Comparison of ENCODE assay signal across 8 cellular contexts in genomic region chr9:137277329-137278041, GRCh38. TPM values are rescaled to one million over a fixed set of nuclear protein-coding genes. Genes with fewer than 3 reads are reported as not detected.
DNase-seq lines count a peak whose midpoint lies in the region; ATAC-seq, FAIRE-seq and TF ChIP-seq lines count a peak whose summit lies in the region.

TSS of gene TOR4A (plus strand) at chr9:137277726. CDS start at chr9:137278690, 964 bp downstream.

- H2BK5ac ChIP-seq in H1 (ENCODE audit: low read depth, low read length) = peak within 1 kb of the TSS; percentile 91; the same call in 1 of the 2 replicates

- H3K36me3 ChIP-seq in H1 (ENCODE audit: control insufficient read depth in 2 of 4, insufficient read depth in 4 of 4, low read length in 3 of 4) (peaks cover 0 to 15% (median 2%) of the 10 kb centered on the region in 4 experiments; a peak in 3 of 8 replicates), transverse colon (peaks cover 0 to 8% (median 2%) of the 10 kb centered on the region in 4 donors)

- DNase-seq in CD4-positive, alpha-beta T cell = no peak
- DNase-seq in H1 (ENCODE audit: low read depth in 1 of 2, low spot score in 2 of 2) (peak in 1 of 2 experiments; percentile 86), medulla oblongata (ENCODE audit: extremely low spot score) (peak; percentile 63), transverse colon (peak; percentile 93), DMS79 (lab: John Stamatoyannopoulos, UW) (no peak)

- no peak within 1 kb of the TSS for H2BK120ac ChIP-seq in H1 (replicated peaks; ENCODE audit: low read depth, low read length)

- peak within 1 kb of the TSS; percentile 28; the same call in 1 of the 2 replicates for H2AK5ac ChIP-seq in H1 (ENCODE audit: low read depth, low read length)

- no peak within 1 kb of the TSS for H2BK20ac ChIP-seq in H1 (ENCODE audit: low read length)

- H3K9me3 ChIP-seq in CD4-positive, alpha-beta T cell (ENCODE audit: control insufficient read depth, low read length) = no peaks in the 10 kb centered on the region
- H3K9me3 ChIP-seq in H1 (ENCODE audit: insufficient read depth in 2 of 2, low read depth in 1 of 2, low read length in 1 of 2) (no peaks in the 10 kb centered on the region; a peak in 1 of 4 replicates), transverse colon (no peaks in the 10 kb centered on the region)

- no peak within 1 kb of the TSS for H2BK12ac ChIP-seq in H1 (ENCODE audit: low read depth, low read length)

- H2AFZ ChIP-seq in H1 (ENCODE audit: low read length) = no peak within 1 kb of the TSS

- CTCF ChIA-PET in CD4-positive, alpha-beta T cell (lab: Charles Lee) = no interaction called here
- CTCF ChIA-PET in H1 (lab: Charles Lee; ENCODE audit: partially characterized antibody) = interaction anchor here (0.7 to 2.7 kb wide), 12 partner anchors 10 to 209 kb away, joined by 3 to 10 read pairs (median 4); partner anchors contain the start of genes EXD3, NELFB, NOXA1 and NRARP

- H4K5ac ChIP-seq in H1 (ENCODE audit: insufficient read length, low read depth, low read length) = peak within 1 kb of the TSS; percentile 64

- in situ Hi-C loops in transverse colon (cut with MboI; ENCODE audit: low pct_ligation_motif_present in 1 of 4, low pct_unique_long_range_greater_than_20kb in 1 of 4, low sequenced_read_pairs in 3 of 4) = loop anchor here in 2 of 4 donors (25.0 kb wide), 1 partner anchor 135 kb away; the partner anchor contains the start of genes EXD3 (in 2 of the 2) and NOXA1 (in 2 of the 2)

- FAIRE-seq in H1 (lab: Jason Lieb, UNC) = no peak

- H3K14ac ChIP-seq in H1 (ENCODE audit: insufficient read length) = no peak within 1 kb of the TSS

- peaks cover 12% of the 10 kb centered on the region for H3K27me3 Mint-ChIP-seq in CD4-positive, alpha-beta T cell

- WGBS in H1 (ENCODE audit: extremely low coverage in 1 of 2, insufficient coverage in 1 of 2, insufficient read length in 1 of 2, insufficient replicate concordance in 2 of 2, low coverage in 1 of 2, low lambda C conversion rate in 2 of 2, missing lambda C conversion rate in 1 of 2), 2 experiments = 6% methylated on average over 15 of the region's 25 CpGs; no CpG with 5 or more reads in 1 of the 2 experiments
- WGBS in transverse colon (ENCODE audit: low coverage in 1 of 2), 2 donors = 6 to 18% methylated on average over 2 to 8 of the region's 25 CpGs

- peak in 1 of 2 experiments; percentile 6; a peak in 1 of 4 replicates for TF ChIP-seq RAD21 in H1 (IDR thresholded peaks at IDR 0.05 in 1 of 2, conservative IDR thresholded peaks at IDR 0.05 in 1 of 2; ENCODE audit: low read depth in 2 of 2, low read length in 2 of 2)

- peak within 1 kb of the TSS; percentile 68 for H3K18ac ChIP-seq in H1 (ENCODE audit: extremely low read depth, low read length)

- no peaks in the 10 kb centered on the region for H3K79me1 ChIP-seq in H1 (ENCODE audit: low read depth, low read length)

- peaks cover 13% of the 10 kb centered on the region; the same call in 1 of the 2 replicates for H3K23me2 ChIP-seq in H1 (ENCODE audit: low read depth, low read length)

- POLR2A ChIA-PET in CD4-positive, alpha-beta T cell (lab: Charles Lee) = interaction anchor here (0.5 to 2.0 kb wide), 4 partner anchors 12 to 37 kb away, joined by 3 to 6 read pairs (median 4); partner anchors contain the start of genes NRARP and TUBB4B
- POLR2A ChIA-PET in H1 (lab: Charles Lee; ENCODE audit: partially characterized antibody) = interaction anchor here (0.8 to 47.8 kb wide), 12 partner anchors 9 to 431 kb away, joined by 3 to 1462 read pairs (median 6); partner anchors contain the start of genes CYSRT1, NDOR1, NELFB and NRARP

- TF ChIP-seq POLR2A in H1 (IDR thresholded peaks at IDR 0.05; ENCODE audit: control extremely low read depth in 1 of 2, low read depth in 2 of 2, low read length in 2 of 2) = peak in 1 of 2 experiments; percentile 41; a peak in 1 of 3 replicates
- TF ChIP-seq POLR2A in transverse colon (IDR thresholded peaks at IDR 0.05) = peak; percentile 91

- peak; percentile 65 for ATAC-seq in CD4-positive, alpha-beta T cell (ENCODE audit: poor library complexity)
- ATAC-seq in GM19035 (IDR thresholded peaks at IDR 0.05; ENCODE audit: unreplicated experiment) (peak; percentile 69), HG03342 (IDR thresholded peaks at IDR 0.05; ENCODE audit: unreplicated experiment) (peak; percentile 56)

- H3K27ac ChIP-seq in CD4-positive, alpha-beta T cell (ENCODE audit: low read depth, low read length) = no peak within 1 kb of the TSS
- H3K27ac ChIP-seq in H1 (ENCODE audit: low read depth, low read length) = peak within 1 kb of the TSS; percentile 28; the same call in 1 of the 2 replicates
- H3K27ac ChIP-seq in transverse colon = peak within 1 kb of the TSS; percentile 86 to 95 (median 90)

- H3K4me1 ChIP-seq in H1 (replicated peaks in 1 of 4; ENCODE audit: control insufficient read depth in 3 of 4, insufficient read depth in 4 of 4, low read length in 3 of 4) = peaks cover 0 to 28% (median 19%) of the 10 kb centered on the region in 4 experiments; a peak in 6 of 7 replicates
- peaks cover 13 to 53% (median 30%) of the 10 kb centered on the region in 4 donors for H3K4me1 ChIP-seq in transverse colon

- H3K36me3 Mint-ChIP-seq in CD4-positive, alpha-beta T cell (ENCODE audit: low read depth) = no peaks in the 10 kb centered on the region

- H3K79me2 ChIP-seq in H1 (ENCODE audit: control insufficient read depth in 1 of 2, insufficient read depth in 2 of 2, low read length in 2 of 2) = no peaks in the 10 kb centered on the region

- peak within 1 kb of the TSS; percentile 19 for H3K4ac ChIP-seq in H1 (replicated peaks; ENCODE audit: insufficient read length, low read depth, low read length)

- peak within 1 kb of the TSS; percentile 94 for H4K8ac ChIP-seq in H1 (ENCODE audit: extremely low read depth, insufficient read depth, low read length)

- H3K23ac ChIP-seq in H1 (ENCODE audit: insufficient read length) = no peak within 1 kb of the TSS

- H3K4me2 ChIP-seq in H1 (ENCODE audit: insufficient read depth in 1 of 2, low read depth in 2 of 2, low read length in 2 of 2) = peak within 1 kb of the TSS; percentile 58 to 80

- H3K4me1 Mint-ChIP-seq in CD4-positive, alpha-beta T cell (ENCODE audit: low read depth) = peaks cover 15% of the 10 kb centered on the region

- intact Hi-C loops in CD4-positive, alpha-beta T cell (cut with DNase I, micrococcal nuclease) = no loop called here
- intact Hi-C loops in T-helper 1 cell treated with Interleukin-12 subunit alpha and Interleukin-12 subunit beta and Interleukin-4 antibody, amounts not matched to agents 30 ng/mL and 1 ng/mL, for 36 hours (cut with micrococcal nuclease) = no loop called here
- intact Hi-C loops in transverse colon (cut with DNase I; ENCODE audit: low total_unique reads) = no loop called here

- no peak within 1 kb of the TSS for H2BK15ac ChIP-seq in H1 (ENCODE audit: low read length)

- H3K56ac ChIP-seq in H1 (replicated peaks; ENCODE audit: insufficient read length, low read depth, low read length) = peak within 1 kb of the TSS; percentile 69

- H3K27me3 ChIP-seq in CD4-positive, alpha-beta T cell (ENCODE audit: control insufficient read depth, insufficient read depth, low read length) = peaks cover 11% of the 10 kb centered on the region
- H3K27me3 ChIP-seq in H1 (replicated peaks in 1 of 4; ENCODE audit: control insufficient read depth in 3 of 4, extremely low read depth in 1 of 4, insufficient read depth in 3 of 4, low read length in 3 of 4) (peaks cover 2 to 27% (median 14%) of the 10 kb centered on the region in 4 experiments; a peak in 6 of 7 replicates), transverse colon (peaks cover 9% of the 10 kb centered on the region)

- H3K9me3 Mint-ChIP-seq in CD4-positive, alpha-beta T cell = no peaks in the 10 kb centered on the region

- no peak within 1 kb of the TSS for H3K27ac Mint-ChIP-seq in CD4-positive, alpha-beta T cell

- peak within 1 kb of the TSS; percentile 97 for H4K91ac ChIP-seq in H1 (replicated peaks; ENCODE audit: insufficient read length, low read length)

- H3K9ac ChIP-seq in H1 (replicated peaks in 1 of 4; ENCODE audit: extremely low read depth in 1 of 4, low read depth in 3 of 4, low read length in 3 of 4) = peak within 1 kb of the TSS in 1 of 4 experiments; percentile 4; a peak in 2 of 7 replicates

- peak within 1 kb of the TSS; percentile 26 to 70 (median 58) for H3K4me3 ChIP-seq in H1 (ENCODE audit: extremely low read depth in 1 of 4, insufficient read depth in 2 of 4, low read depth in 3 of 4, low read length in 4 of 4)
- H3K4me3 ChIP-seq in transverse colon = peak within 1 kb of the TSS; percentile 46 to 74 (median 56)

- no peak for TF ChIP-seq CTCF in CD4-positive, alpha-beta T cell (IDR thresholded peaks at IDR 0.05)
- peak in 1 of 3 experiments; percentile 21; a peak in 1 of 4 replicates for TF ChIP-seq CTCF in H1 (IDR thresholded peaks at IDR 0.05; ENCODE audit: control extremely low read depth in 1 of 3, insufficient read depth in 1 of 3, low read depth in 1 of 3, low read length in 3 of 3)
- TF ChIP-seq CTCF in transverse colon (IDR thresholded peaks at IDR 0.05) = peak; percentile 9 to 50 (median 21)

- no peak for TF ChIP-seq EP300 in H1 (IDR thresholded peaks at IDR 0.05; ENCODE audit: borderline replicate concordance in 1 of 2, low read depth in 2 of 2, low read length in 2 of 2)
- TF ChIP-seq EP300 in transverse colon (IDR thresholded peaks at IDR 0.05; ENCODE audit: low read depth) = no peak

- H4K20me1 ChIP-seq in H1 (replicated peaks in 1 of 2; ENCODE audit: control insufficient read depth in 1 of 2, insufficient read depth in 2 of 2, low read length in 2 of 2) = peaks cover 0 to 15% of the 10 kb centered on the region in 2 experiments

- H3K4me3 Mint-ChIP-seq in CD4-positive, alpha-beta T cell = peak within 1 kb of the TSS; percentile 62

TF ChIP-seq in H1, 55 proteins besides CTCF, POLR2A, EP300 and RAD21 (continues in another document):
- TF ChIP-seq SIRT6 (IDR thresholded peaks at IDR 0.05; ENCODE audit: low read length) = no peak
- peak; percentile 70; the same call in 1 of the 2 replicates for TF ChIP-seq GABPA (IDR thresholded peaks at IDR 0.05; ENCODE audit: borderline replicate concordance, insufficient read depth, low read length)
- no peak for TF ChIP-seq GTF2F1 (IDR thresholded peaks at IDR 0.05; ENCODE audit: borderline replicate concordance, low read depth, low read length)

RNA-seq across cellular contexts. Expression of gene TOR4A, which starts in this region (rescaled TPM):
- under 1 TPM; 0.67 to 0.80 TPM for total RNA-seq in CD4-positive, alpha-beta T cell
- 16.8 and 16.9 TPM in 2 replicates for total RNA-seq in T-helper 1 cell treated with Interleukin-12 subunit alpha and Interleukin-12 subunit beta and Interleukin-4 antibody, amounts not matched to agents 30 ng/mL and 1 ng/mL, for 36 hours
- 9.2 and 9.3 TPM in 2 replicates for total RNA-seq in H1 (2021; fragmentation: NEBNext Ultra II Directional; extraction: Animal tissue kit (Norgen Biotek cat#: 25700))
- 8.4 and 11.4 TPM in 2 replicates for polyA plus RNA-seq in H1 (2011; rRNA removed)
- 6.6 TPM for polyA plus RNA-seq in H1 (2011; cell fraction: cytosol; rRNA removed)
- 11.1 TPM for polyA plus RNA-seq in H1 (2011; cell fraction: nucleus; rRNA removed)
- 3.5 to 6.6 TPM (median 5.8 TPM) in 4 replicates for polyA plus RNA-seq in H1 (2012, experiment 1 of 2)
- 5.1 TPM for polyA plus RNA-seq in H1 (2012, experiment 2 of 2)
- polyA plus RNA-seq in H1 (2013, experiment 1 of 2) = 12.1 TPM
- 12.3 TPM for polyA plus RNA-seq in H1 (2013, experiment 2 of 2)
- 2.7 TPM in 2 replicates for polyA minus RNA-seq in H1 (2011; rRNA and poly(A)+ RNA removed)
- polyA minus RNA-seq in H1 (2011; cell fraction: cytosol; rRNA and poly(A)+ RNA removed) = 10.6 TPM
- polyA minus RNA-seq in H1 (2011; cell fraction: nucleus; rRNA and poly(A)+ RNA removed) = 9.7 TPM
- 100 to 1,000 TPM in 1 of 4 donors, 10 to 100 TPM in 3; 49.2 to 121 (median 71.7) TPM for total RNA-seq in transverse colon

Comparison
In these comparisons a context has a peak if more than half of its experiments do, and no peak if none do; other contexts are left out.
1. Peak in ATAC-seq in CD4-positive, alpha-beta T cell; RNA of the gene not detected or under 1 TPM.
2. DNase-seq: peak in medulla oblongata (single experiment) and transverse colon (single experiment); none in CD4-positive, alpha-beta T cell (0 of 10) and DMS79 (single experiment).
3. Peak in every context shown above with its lines, with median percentiles within 50 percentile points of each other: ATAC-seq.